20 cellular contexts compared by ENCODE assay signal in the genomic region with DNA sequence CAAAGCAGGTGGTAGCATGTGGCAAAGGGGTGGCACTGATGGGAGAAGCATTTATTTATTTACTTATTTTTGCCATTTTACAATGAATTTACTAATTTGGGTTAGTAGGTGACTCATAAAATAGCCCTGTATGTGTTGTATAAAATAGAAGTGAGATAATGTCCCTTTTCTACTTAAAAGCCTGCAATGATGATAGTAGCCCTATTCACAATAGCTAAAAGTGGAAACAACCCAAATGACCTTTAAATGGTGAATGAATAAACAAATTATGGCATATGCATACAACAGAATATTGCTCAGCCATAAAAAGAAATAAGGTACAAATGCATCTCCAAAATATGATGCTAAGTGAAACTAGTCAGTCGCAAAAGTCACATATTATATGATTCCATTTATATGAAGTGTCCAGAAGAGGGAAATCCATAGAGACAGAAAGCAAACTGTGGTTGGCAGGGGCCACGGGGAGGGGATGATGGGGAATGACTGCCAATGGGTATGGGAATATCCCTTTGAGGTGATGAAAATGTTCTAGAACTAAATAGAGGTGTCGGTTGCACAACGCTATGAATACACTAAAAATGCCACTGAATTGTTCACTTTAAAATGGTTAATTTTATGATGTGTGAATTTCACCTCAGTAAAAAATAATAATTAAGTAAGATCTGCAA. TPM values are rescaled to one million over a fixed set of nuclear protein-coding genes. Genes with fewer than 3 reads are reported as not detected.
DNase-seq lines count a peak whose midpoint lies in the region; ATAC-seq, FAIRE-seq and TF ChIP-seq lines count a peak whose summit lies in the region.
"Had no signal": no experiment of that assay in that cellular context is flagged by ENCODE, and none has a peak within 500 bp of the region (broad histone marks: within the 10 kb centered on the region; RNA-seq: fewer than 3 reads in every experiment).

No MANE protein-coding gene starts in this region.

- CTCF ChIA-PET in activated naive CD4-positive, alpha-beta T cell treated with anti-CD3 and anti-CD28 coated beads, Interleukin-2, amount 10 ng/mL, durations not matched to agents 7 days and 5 days (lab: Charles Lee), result interaction anchor here (2.1 kb wide), 1 partner anchor 12 kb away, joined by 7 read pairs; no protein-coding TSS in a partner anchor

- peak overlapping the region; percentile 88 to 97 (median 90) for H3K27ac Mint-ChIP-seq in CD4-positive, CD25-positive, alpha-beta regulatory T cell
- peak overlapping the region; percentile 99 for H3K27ac Mint-ChIP-seq in activated naive CD4-positive, alpha-beta T cell treated with anti-CD3 and anti-CD28 coated beads, Interleukin-2, amount 10 ng/mL, durations not matched to agents 7 days and 5 days
- peak overlapping the region; percentile 90 to 100 (median 94) for H3K27ac Mint-ChIP-seq in naive thymus-derived CD8-positive, alpha-beta T cell

- peak overlapping the region; percentile 58 for H3K27ac ChIP-seq in CD4-positive, CD25-positive, alpha-beta regulatory T cell (ENCODE audit: insufficient read depth, low read length, poor library complexity, severe bottlenecking)
- H3K27ac ChIP-seq in right atrium auricular region, result no peak overlapping the region
- H3K27ac ChIP-seq: C4-2B had no signal

- H3K9me3 Mint-ChIP-seq in CD4-positive, CD25-positive, alpha-beta regulatory T cell, result peaks cover 0 to 2% (median 0%) of the 10 kb centered on the region in 7 donors
- no peaks in the 10 kb centered on the region for H3K9me3 Mint-ChIP-seq in activated naive CD4-positive, alpha-beta T cell treated with anti-CD3 and anti-CD28 coated beads, Interleukin-2, amount 10 ng/mL, durations not matched to agents 7 days and 5 days
- no peaks in the 10 kb centered on the region for H3K9me3 Mint-ChIP-seq in naive thymus-derived CD8-positive, alpha-beta T cell

- no peaks in the 10 kb centered on the region for H3K27me3 ChIP-seq in CD4-positive, CD25-positive, alpha-beta regulatory T cell (ENCODE audit: control insufficient read depth, insufficient read depth, low read length)
- no peaks in the 10 kb centered on the region for H3K27me3 ChIP-seq in right atrium auricular region
- H3K27me3 ChIP-seq: pancreas had no signal

- TF ChIP-seq CTCF in right atrium auricular region (IDR thresholded peaks at IDR 0.05), result no peak

- DNase-seq in CD4-positive, CD25-positive, alpha-beta regulatory T cell, result no peak
- no peak for DNase-seq in GM19239 (ENCODE audit: insufficient read length, low spot score)
- DNase-seq in activated naive CD4-positive, alpha-beta T cell treated with anti-CD3 and anti-CD28 coated beads, Interleukin-2, amount 10 ng/mL, durations not matched to agents 7 days and 5 days, result no peak
- no peak for DNase-seq in naive thymus-derived CD8-positive, alpha-beta T cell
- DNase-seq in RKO (ENCODE audit: low spot score), result no peak
- no peak for DNase-seq in right atrium auricular region (ENCODE audit: low spot score)
- no peak for DNase-seq in anterior cingulate cortex (lab: John Stamatoyannopoulos, UW)
- no peak for DNase-seq in stimulated activated CD4-positive, alpha-beta T cell treated with anti-CD3 and anti-CD28 coated beads, Interleukin-12 subunit alpha, Interleukin-12 subunit beta, amount 100 ng/mL, for 4 hours
- DNase-seq: activated CD4-positive, alpha-beta T cell treated with anti-CD3 and anti-CD28 coated beads, Interleukin-2, amount 50 U/mL, for 1 hour; caudate nucleus; Kasumi-1; NCI-H1694 treated with DMSO at 0.1 percent for 48 hours; NCI-H526; pancreas had no signal

- no peaks in the 10 kb centered on the region for H3K27me3 Mint-ChIP-seq in CD4-positive, CD25-positive, alpha-beta regulatory T cell
- no peaks in the 10 kb centered on the region for H3K27me3 Mint-ChIP-seq in activated naive CD4-positive, alpha-beta T cell treated with anti-CD3 and anti-CD28 coated beads, Interleukin-2, amount 10 ng/mL, durations not matched to agents 7 days and 5 days
- H3K27me3 Mint-ChIP-seq in naive thymus-derived CD8-positive, alpha-beta T cell, result no peaks in the 10 kb centered on the region

- POLR2A ChIA-PET in naive thymus-derived CD8-positive, alpha-beta T cell (lab: Charles Lee), result interaction anchor here (0.7 to 20.9 kb wide), 12 partner anchors 8 to 123 kb away, joined by 3 to 1055 read pairs (median 8); partner anchors contain the start of gene TMSB4X

- no peak overlapping the region for H3K4me3 ChIP-seq in CD4-positive, CD25-positive, alpha-beta regulatory T cell (ENCODE audit: low read depth, low read length)
- H3K4me3 ChIP-seq in right atrium auricular region, result no peak overlapping the region
- H3K4me3 ChIP-seq: pancreas, thoracic aorta had no signal

- H3K9me3 ChIP-seq in CD4-positive, CD25-positive, alpha-beta regulatory T cell (ENCODE audit: control insufficient read depth in 2 of 2, low read length in 2 of 2), result no peaks in the 10 kb centered on the region
- H3K9me3 ChIP-seq in right atrium auricular region, result no peaks in the 10 kb centered on the region
- H3K9me3 ChIP-seq: pancreas, thoracic aorta had no signal

- ATAC-seq in CD4-positive, CD25-positive, alpha-beta regulatory T cell (ENCODE audit: low read depth in 2 of 2), result no peak
- ATAC-seq in naive thymus-derived CD8-positive, alpha-beta T cell, result no peak

- no peaks in the 10 kb centered on the region for H3K36me3 ChIP-seq in CD4-positive, CD25-positive, alpha-beta regulatory T cell (ENCODE audit: control insufficient read depth, insufficient read depth, low read length)
- no peaks in the 10 kb centered on the region for H3K36me3 ChIP-seq in right atrium auricular region
- H3K36me3 ChIP-seq: pancreas, thoracic aorta had no signal

- FAIRE-seq in GM19239 (lab: Jason Lieb, UNC), result peak; percentile 66
- FAIRE-seq: endothelial cell of umbilical vein, frontal cortex, pancreas had no signal

- peaks cover 75% of the 10 kb centered on the region for H3K4me1 ChIP-seq in CD4-positive, CD25-positive, alpha-beta regulatory T cell (ENCODE audit: control insufficient read depth, insufficient read depth, low read length, poor library complexity, severe bottlenecking)
- no peaks in the 10 kb centered on the region for H3K4me1 ChIP-seq in right atrium auricular region

- H3K4me1 Mint-ChIP-seq in CD4-positive, CD25-positive, alpha-beta regulatory T cell, result peaks cover 28 to 91% (median 51%) of the 10 kb centered on the region in 4 donors
- H3K4me1 Mint-ChIP-seq in activated naive CD4-positive, alpha-beta T cell treated with anti-CD3 and anti-CD28 coated beads, Interleukin-2, amount 10 ng/mL, durations not matched to agents 7 days and 5 days, result peaks cover 91% of the 10 kb centered on the region
- peaks cover 20 to 91% (median 81%) of the 10 kb centered on the region in 4 donors for H3K4me1 Mint-ChIP-seq in naive thymus-derived CD8-positive, alpha-beta T cell

- H3K36me3 Mint-ChIP-seq in CD4-positive, CD25-positive, alpha-beta regulatory T cell, result no peaks in the 10 kb centered on the region
- H3K36me3 Mint-ChIP-seq in activated naive CD4-positive, alpha-beta T cell treated with anti-CD3 and anti-CD28 coated beads, Interleukin-2, amount 10 ng/mL, durations not matched to agents 7 days and 5 days, result no peaks in the 10 kb centered on the region
- peaks cover 0 to 2% (median 0%) of the 10 kb centered on the region in 3 donors for H3K36me3 Mint-ChIP-seq in naive thymus-derived CD8-positive, alpha-beta T cell

- H3K4me3 Mint-ChIP-seq in CD4-positive, CD25-positive, alpha-beta regulatory T cell, result peak overlapping the region in 3 of 4 donors; percentile 14 to 53 (median 52)
- peak overlapping the region; percentile 59 for H3K4me3 Mint-ChIP-seq in activated naive CD4-positive, alpha-beta T cell treated with anti-CD3 and anti-CD28 coated beads, Interleukin-2, amount 10 ng/mL, durations not matched to agents 7 days and 5 days
- peak overlapping the region in 7 of 10 donors; percentile 2 to 70 (median 36) for H3K4me3 Mint-ChIP-seq in naive thymus-derived CD8-positive, alpha-beta T cell

RNA-seq across cellular contexts. Expression of gene FAM9C, which starts 35.8 kb away (rescaled TPM):
- total RNA-seq in CD4-positive, CD25-positive, alpha-beta regulatory T cell, result not detected
- polyA plus RNA-seq in CD4-positive, CD25-positive, alpha-beta regulatory T cell, result not detected
- total RNA-seq in naive thymus-derived CD8-positive, alpha-beta T cell, result not detected
- not detected for polyA plus RNA-seq in naive thymus-derived CD8-positive, alpha-beta T cell
- not detected for total RNA-seq in right atrium auricular region
- total RNA-seq: endothelial cell of umbilical vein, G401, mesenteric fat pad, pancreas, thoracic aorta had no signal
- polyA plus RNA-seq: endothelial cell of umbilical vein, pancreas had no signal
